ENCODE assay signal across 3 cellular contexts in the genomic region with DNA sequence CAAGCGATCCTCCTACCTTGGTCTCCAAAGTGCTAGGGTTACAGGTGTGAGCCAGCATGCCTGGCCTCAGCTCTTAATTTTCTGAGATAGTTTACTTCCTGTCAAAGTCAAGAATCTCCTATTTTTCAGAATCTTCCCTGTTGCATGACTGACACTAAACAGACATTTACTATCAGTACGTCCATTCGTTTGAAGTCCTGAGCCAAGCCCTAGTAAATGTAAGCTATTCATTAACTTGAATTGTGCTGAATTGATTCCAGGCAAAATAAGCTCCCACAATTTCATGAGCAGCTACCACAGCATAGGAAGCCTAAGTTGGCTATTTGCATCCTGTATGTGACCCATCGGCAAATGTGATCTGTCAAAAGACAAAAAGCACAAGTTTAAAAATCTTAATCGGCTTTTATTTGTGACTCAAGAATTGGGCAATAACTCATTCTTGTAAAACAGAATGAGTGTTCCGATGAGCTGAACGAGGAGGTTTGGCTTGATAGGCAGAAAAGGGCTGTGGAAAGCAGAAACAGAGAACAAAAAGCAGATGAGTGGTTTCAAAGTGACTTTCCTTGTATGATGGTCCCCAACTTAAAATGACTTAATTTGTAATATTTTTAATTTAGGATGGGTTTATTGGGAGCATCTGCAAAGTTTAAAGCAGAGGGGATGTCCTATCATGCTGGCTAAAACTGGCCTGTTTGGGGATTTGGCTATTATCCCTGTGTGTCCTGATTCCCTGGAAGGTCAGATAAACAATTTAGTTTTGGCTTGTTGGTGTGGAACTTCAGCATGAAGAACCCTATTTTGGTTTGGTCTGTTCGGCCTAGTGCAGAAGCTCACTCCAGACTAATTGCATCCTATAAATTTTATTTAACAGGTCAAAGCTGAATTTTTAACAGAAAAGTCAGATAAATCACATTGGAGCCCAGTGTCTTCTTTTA.
TF ChIP-seq lines count a peak whose summit lies in the region.

No MANE protein-coding gene starts in this region.

TF ChIP-seq in SK-N-SH treated with all-trans-retinoic acid at 6 μM for 48 hours, 23 proteins besides CTCF, POLR2A, EP300 and RAD21 (continued from another document):
- TF ChIP-seq ZFP3 (CRISPR knock-in tag; IDR thresholded peaks at IDR 0.05) (0 out of 2 replicates have a peak, but pooled peaks have one; percentile 28), ISL1 (CRISPR knock-in tag; IDR thresholded peaks at IDR 0.05) (peak; percentile 19; the same call in 1 of the 2 replicates), GLIS3 (CRISPR knock-in tag; IDR thresholded peaks at IDR 0.05) (no peak), SNAI2 (CRISPR knock-in tag; IDR thresholded peaks at IDR 0.05) (no peak), ZNF8 (CRISPR knock-in tag; IDR thresholded peaks at IDR 0.05) (no peak), RARB (CRISPR knock-in tag; IDR thresholded peaks at IDR 0.05) (no peak), TCF4 (CRISPR knock-in tag; IDR thresholded peaks at IDR 0.05; ENCODE audit: borderline replicate concordance) (no peak)
- TF ChIP-seq, protein P1, sequence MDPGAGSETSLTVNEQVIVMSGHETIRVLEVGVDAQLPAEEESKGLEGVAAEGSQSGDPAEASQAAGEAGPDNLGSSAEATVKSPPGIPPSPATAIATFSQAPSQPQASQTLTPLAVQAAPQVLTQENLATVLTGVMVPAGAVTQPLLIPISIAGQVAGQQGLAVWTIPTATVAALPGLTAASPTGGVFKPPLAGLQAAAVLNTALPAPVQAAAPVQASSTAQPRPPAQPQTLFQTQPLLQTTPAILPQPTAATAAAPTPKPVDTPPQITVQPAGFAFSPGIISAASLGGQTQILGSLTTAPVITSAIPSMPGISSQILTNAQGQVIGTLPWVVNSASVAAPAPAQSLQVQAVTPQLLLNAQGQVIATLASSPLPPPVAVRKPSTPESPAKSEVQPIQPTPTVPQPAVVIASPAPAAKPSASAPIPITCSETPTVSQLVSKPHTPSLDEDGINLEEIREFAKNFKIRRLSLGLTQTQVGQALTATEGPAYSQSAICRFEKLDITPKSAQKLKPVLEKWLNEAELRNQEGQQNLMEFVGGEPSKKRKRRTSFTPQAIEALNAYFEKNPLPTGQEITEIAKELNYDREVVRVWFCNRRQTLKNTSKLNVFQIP (CRISPR knock-in tag; IDR thresholded peaks at IDR 0.05; ENCODE audit: borderline replicate concordance, low read depth) = no peak
TF ChIP-seq in SK-N-SH treated with all-trans-retinoic acid at 6 μM for 48 hours: peak in this region for 2.

TF ChIP-seq in SK-N-SH, 30 proteins besides CTCF, POLR2A, EP300 and RAD21 (continued from another document):
- no peak for TF ChIP-seq ELF1 (IDR thresholded peaks at IDR 0.05)
TF ChIP-seq in SK-N-SH: peak in this region for 0.

TF ChIP-seq in liver, 16 proteins besides CTCF, POLR2A, EP300 and RAD21 (continued from another document):
- TF ChIP-seq EGR1 (IDR thresholded peaks at IDR 0.05; ENCODE audit: low read depth in 2 of 2) (no peak), MAX (IDR thresholded peaks at IDR 0.05) (peak; percentile 11), SP1 (IDR thresholded peaks at IDR 0.05) (peak; percentile 24), JUND (IDR thresholded peaks at IDR 0.05) (peak in 1 of 2 donors; percentile 10), HNF4A (conservative IDR thresholded peaks at IDR 0.05) (peak in 1 of 2 donors; percentile 11)
- TF ChIP-seq, protein P2, sequence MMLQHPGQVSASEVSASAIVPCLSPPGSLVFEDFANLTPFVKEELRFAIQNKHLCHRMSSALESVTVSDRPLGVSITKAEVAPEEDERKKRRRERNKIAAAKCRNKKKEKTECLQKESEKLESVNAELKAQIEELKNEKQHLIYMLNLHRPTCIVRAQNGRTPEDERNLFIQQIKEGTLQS (IDR thresholded peaks at IDR 0.05) = no peak
